Comparison of ENCODE assay signal across 9 cellular contexts in the genomic region with DNA sequence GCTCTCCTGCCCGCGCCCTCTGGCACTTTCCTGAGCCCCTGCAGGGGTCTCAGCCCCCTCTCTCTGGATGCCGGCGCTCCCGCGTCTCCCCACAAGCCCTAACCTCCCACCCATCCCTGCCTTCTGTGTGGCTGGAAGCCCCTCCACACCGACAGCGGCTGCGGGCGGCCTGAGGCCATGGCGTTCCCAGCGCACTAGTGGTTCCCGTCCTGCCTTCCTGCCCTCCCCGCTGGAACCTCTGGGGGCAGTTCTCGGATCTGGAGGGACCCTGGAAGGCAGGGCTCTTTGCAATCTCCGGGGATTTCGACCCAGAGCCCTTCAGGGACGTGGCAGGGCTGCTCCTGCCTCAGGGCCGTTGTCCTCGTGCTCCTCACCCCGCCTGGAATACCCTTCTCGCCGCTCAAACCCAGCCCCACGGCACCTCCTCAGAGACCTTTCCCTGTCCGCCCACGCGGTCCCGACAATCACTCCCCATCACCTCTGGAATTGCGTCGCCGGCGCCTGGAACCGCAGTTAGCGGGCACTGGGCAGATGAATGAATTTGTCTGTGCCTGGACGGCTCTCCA. TPM values are rescaled to one million over a fixed set of nuclear protein-coding genes. Genes with fewer than 3 reads are reported as not detected.
DNase-seq lines count a peak whose midpoint lies in the region; ATAC-seq and TF ChIP-seq lines count a peak whose summit lies in the region.
"Had no signal": no experiment of that assay in that cellular context is flagged by ENCODE, and none has a peak within 500 bp of the region (broad histone marks: within the 10 kb centered on the region; RNA-seq: fewer than 3 reads in every experiment).

No MANE protein-coding gene starts in this region.

- H2AK9ac ChIP-seq in IMR-90 (replicated peaks; ENCODE audit: low read depth, low read length, poor library complexity), result no peak overlapping the region

- DNase-seq in T-helper 1 cell (no peak), IMR-90 (no peak), osteoblast (ENCODE audit: insufficient read length, low spot score, missing footprints) (peak; percentile 92), NCI-H526 (lab: John Stamatoyannopoulos, UW) (no peak)
- no peak for DNase-seq in central memory CD8-positive, alpha-beta T cell (ENCODE audit: low spot score in 2 of 2)

- H3K56ac ChIP-seq in IMR-90 (ENCODE audit: extremely low read depth, insufficient read depth, low read length), result no peak overlapping the region

- no peak overlapping the region for H3K18ac ChIP-seq in IMR-90 (ENCODE audit: low read depth, low read length)

- ATAC-seq in IMR-90 (ENCODE audit: low read depth), result peak; percentile 22; the same call in 1 of the 2 replicates
- ATAC-seq in central memory CD8-positive, alpha-beta T cell (replicated peaks; ENCODE audit: extremely low read depth, poor library complexity, severe bottlenecking), result no peak
- ATAC-seq in HG03565 (IDR thresholded peaks at IDR 0.05; ENCODE audit: unreplicated experiment), result no peak
- no peak for ATAC-seq in HG03159 (IDR thresholded peaks at IDR 0.05; ENCODE audit: unreplicated experiment)

- CTCF ChIA-PET in IMR-90 (lab: Yijun Ruan, JAX), result interaction anchor here (1.5 kb wide), 1 partner anchor 10 kb away, joined by 7 read pairs; no protein-coding TSS in a partner anchor

- no peak overlapping the region for H2BK15ac ChIP-seq in IMR-90 (ENCODE audit: low read depth, low read length)

- H3K9me3 ChIP-seq in IMR-90 (ENCODE audit: control insufficient read depth, insufficient read depth, low read length) (no peaks in the 10 kb centered on the region), osteoblast (ENCODE audit: low read depth, low read length) (no peaks in the 10 kb centered on the region)
- H3K9me3 ChIP-seq: tibial nerve had no signal

- no peak overlapping the region for H3K9ac ChIP-seq in IMR-90 (ENCODE audit: low read depth, low read length)

- dilution Hi-C loops in IMR-90 (cut with HindIII; ENCODE audit: low sequenced_read_pairs, unreplicated experiment), result no loop called here

- no peak overlapping the region for H4K91ac ChIP-seq in IMR-90 (ENCODE audit: insufficient read depth, low read depth, low read length)

- no peak overlapping the region for H2BK5ac ChIP-seq in IMR-90 (ENCODE audit: low read depth, low read length, poor library complexity, severe bottlenecking)

- in situ Hi-C loops in IMR-90 (cut with MboI; ENCODE audit: low sequenced_read_pairs), result no loop called here

- H3K4ac ChIP-seq in IMR-90 (ENCODE audit: low read depth, low read length), result no peak overlapping the region

- peak overlapping the region; percentile 31 for H3K4me3 Mint-ChIP-seq in T-helper 1 cell treated with Interleukin-12 subunit alpha and Interleukin-12 subunit beta and Interleukin-4 antibody, amounts not matched to agents 30 μg/mL and 1 μg/mL, for 36 hours
- H3K4me3 Mint-ChIP-seq in central memory CD8-positive, alpha-beta T cell, result peak overlapping the region; percentile 63

- H2AFZ ChIP-seq in IMR-90 (replicated peaks; ENCODE audit: low read length, poor library complexity) (no peak overlapping the region), osteoblast (ENCODE audit: low read length) (no peak overlapping the region)

- H3K4me1 ChIP-seq in IMR-90 (ENCODE audit: control insufficient read depth, insufficient read depth, low read length) (no peaks in the 10 kb centered on the region; the same call in 1 of the 2 replicates), osteoblast (ENCODE audit: insufficient read depth, low read length) (peaks cover 8% of the 10 kb centered on the region)

- H3K79me1 ChIP-seq in IMR-90 (ENCODE audit: low read depth in 1 of 2, low read length in 2 of 2), result no peaks in the 10 kb centered on the region

- H3K9me3 Mint-ChIP-seq in T-helper 1 cell treated with Interleukin-12 subunit alpha and Interleukin-12 subunit beta and Interleukin-4 antibody, amounts not matched to agents 30 μg/mL and 1 μg/mL, for 36 hours, result no peaks in the 10 kb centered on the region
- H3K9me3 Mint-ChIP-seq in central memory CD8-positive, alpha-beta T cell, result no peaks in the 10 kb centered on the region

- no peak overlapping the region for H2BK20ac ChIP-seq in IMR-90 (ENCODE audit: low read depth, low read length)

- H3K27me3 Mint-ChIP-seq in T-helper 1 cell treated with Interleukin-12 subunit alpha and Interleukin-12 subunit beta and Interleukin-4 antibody, amounts not matched to agents 30 μg/mL and 1 μg/mL, for 36 hours (ENCODE audit: low read depth), result peaks cover 58% of the 10 kb centered on the region
- peaks cover 76% of the 10 kb centered on the region for H3K27me3 Mint-ChIP-seq in central memory CD8-positive, alpha-beta T cell

- H3K4me3 ChIP-seq in IMR-90 (ENCODE audit: insufficient read depth, low read depth, low read length), result no peak overlapping the region
- no peak overlapping the region for H3K4me3 ChIP-seq in osteoblast (ENCODE audit: insufficient read depth, low read length)

- H3K23ac ChIP-seq in IMR-90 (ENCODE audit: low read depth, low read length), result no peak overlapping the region

- H4K5ac ChIP-seq in IMR-90 (ENCODE audit: low read depth, low read length), result no peak overlapping the region

- no peak for TF ChIP-seq CTCF in IMR-90 (conservative IDR thresholded peaks at IDR 0.05; ENCODE audit: low read depth, low read length)
- TF ChIP-seq CTCF in osteoblast (IDR thresholded peaks at IDR 0.05; ENCODE audit: extremely low read depth, low read depth, low read length), result no peak

- H3K36me3 ChIP-seq in IMR-90 (ENCODE audit: control insufficient read depth, insufficient read depth, low read length) (no peaks in the 10 kb centered on the region), osteoblast (ENCODE audit: insufficient read depth, low read length) (no peaks in the 10 kb centered on the region)
- H3K36me3 ChIP-seq: tibial nerve had no signal

- H3K4me2 ChIP-seq in IMR-90 (ENCODE audit: low read depth, low read length) (no peak overlapping the region), osteoblast (ENCODE audit: insufficient read depth, low read length) (no peak overlapping the region)

- WGBS in IMR-90 (ENCODE audit: extremely low coverage in 2 of 2, insufficient read length in 1 of 2), 2 experiments, result 8% methylated on average over 29 of the region's 35 CpGs; no CpG with 5 or more reads in 1 of the 2 experiments

- POLR2A ChIA-PET in IMR-90 (lab: Charles Lee; ENCODE audit: unreplicated experiment), result no interaction called here

- H3K4me1 Mint-ChIP-seq in T-helper 1 cell treated with Interleukin-12 subunit alpha and Interleukin-12 subunit beta and Interleukin-4 antibody, amounts not matched to agents 30 μg/mL and 1 μg/mL, for 36 hours (ENCODE audit: low read depth), result peaks cover 13% of the 10 kb centered on the region
- peaks cover 7% of the 10 kb centered on the region for H3K4me1 Mint-ChIP-seq in central memory CD8-positive, alpha-beta T cell

- H3K36me3 Mint-ChIP-seq in T-helper 1 cell treated with Interleukin-12 subunit alpha and Interleukin-12 subunit beta and Interleukin-4 antibody, amounts not matched to agents 30 μg/mL and 1 μg/mL, for 36 hours (ENCODE audit: low read depth), result no peaks in the 10 kb centered on the region
- H3K36me3 Mint-ChIP-seq in central memory CD8-positive, alpha-beta T cell (ENCODE audit: insufficient read depth), result peaks cover 1% of the 10 kb centered on the region

- no peak overlapping the region for H2BK120ac ChIP-seq in IMR-90 (ENCODE audit: low read depth, low read length)

- no peak for TF ChIP-seq POLR2A in IMR-90 (IDR thresholded peaks at IDR 0.05; ENCODE audit: low read depth, low read length)

- TF ChIP-seq RAD21 in IMR-90 (IDR thresholded peaks at IDR 0.05; ENCODE audit: low read length), result no peak

- H3K27me3 ChIP-seq in IMR-90 (ENCODE audit: control insufficient read depth, insufficient read depth, low read length) (peaks cover 86% of the 10 kb centered on the region), osteoblast (ENCODE audit: insufficient read depth, low read length) (peaks cover 75% of the 10 kb centered on the region)

- no peak overlapping the region for H3K27ac Mint-ChIP-seq in T-helper 1 cell treated with Interleukin-12 subunit alpha and Interleukin-12 subunit beta and Interleukin-4 antibody, amounts not matched to agents 30 μg/mL and 1 μg/mL, for 36 hours
- no peak overlapping the region for H3K27ac Mint-ChIP-seq in central memory CD8-positive, alpha-beta T cell (ENCODE audit: low read depth)

- H4K20me1 ChIP-seq in IMR-90 (ENCODE audit: insufficient read depth, low read length) (peaks cover 11% of the 10 kb centered on the region; the same call in 1 of the 2 replicates), osteoblast (ENCODE audit: insufficient read depth, low read length) (peaks cover 6% of the 10 kb centered on the region)

- no peak overlapping the region for H4K8ac ChIP-seq in IMR-90 (ENCODE audit: low read depth in 2 of 2, low read length in 2 of 2)

- no peak overlapping the region for H2AK5ac ChIP-seq in IMR-90 (ENCODE audit: low read depth, low read length)

- no peaks in the 10 kb centered on the region for H3K9me1 ChIP-seq in IMR-90 (ENCODE audit: insufficient read depth, low read length)

- H3K27ac ChIP-seq in IMR-90 (ENCODE audit: insufficient read depth, low read length), result no peak overlapping the region
- no peak overlapping the region for H3K27ac ChIP-seq in osteoblast (ENCODE audit: low read depth, low read length)
- H3K27ac ChIP-seq: tibial nerve had no signal

- H3K79me2 ChIP-seq in osteoblast (ENCODE audit: insufficient read depth, low read length), result no peaks in the 10 kb centered on the region

- no peak overlapping the region for H3K14ac ChIP-seq in IMR-90 (replicated peaks; ENCODE audit: low read depth, low read length)

- intact Hi-C loops in IMR-90 (cut with micrococcal nuclease), result no loop called here

- no TSS peak for BruUV-seq in IMR-90 (replicated peaks; lab: Mats Ljungman, UMichigan)

RNA-seq across cellular contexts. Expression of a gene that starts 0.5 kb away (rescaled TPM):
- total RNA-seq in IMR-90 (2012; rRNA removed) (under 0.01 TPM in 1 of 2 replicates, not detected in the other), osteoblast (not detected in 2 replicates)
- polyA plus RNA-seq in IMR-90 (2012; rRNA removed), result 0.02 and 0.03 TPM in 2 replicates
- polyA plus RNA-seq in IMR-90 (2012; cell fraction: cytosol; rRNA removed), result 0.02 and 0.07 TPM in 2 replicates
- polyA plus RNA-seq in IMR-90 (2012; cell fraction: nucleus; rRNA removed; ENCODE audit: low replicate concordance), result 0.10 and 0.15 TPM in 2 replicates

RNA-seq across cellular contexts. Expression of a gene that starts 4.4 kb away (rescaled TPM):
- total RNA-seq in IMR-90 (2012; rRNA removed) (not detected in 2 replicates), osteoblast (not detected in 2 replicates)
- polyA plus RNA-seq in IMR-90 (2012; rRNA removed), result not detected in 2 replicates
- polyA plus RNA-seq in IMR-90 (2012; cell fraction: cytosol; rRNA removed), result 0.01 TPM in 1 of 2 replicates, not detected in the other
- 0.03 and 0.08 TPM in 2 replicates for polyA plus RNA-seq in IMR-90 (2012; cell fraction: nucleus; rRNA removed; ENCODE audit: low replicate concordance)
- total RNA-seq: tibial nerve had no signal

RNA-seq across cellular contexts. Expression of a gene that starts 30.5 kb away (rescaled TPM):
- total RNA-seq in IMR-90 (2012; rRNA removed) (48.9 and 51.6 TPM in 2 replicates), osteoblast (9.1 and 10.9 TPM in 2 replicates)
- 242 and 271 TPM in 2 replicates for polyA plus RNA-seq in IMR-90 (2012; rRNA removed)
- 291 and 311 TPM in 2 replicates for polyA plus RNA-seq in IMR-90 (2012; cell fraction: cytosol; rRNA removed)
- polyA plus RNA-seq in IMR-90 (2012; cell fraction: nucleus; rRNA removed; ENCODE audit: low replicate concordance), result 66.2 and 158 TPM in 2 replicates

RNA-seq across cellular contexts. Expression of a gene that starts 41.9 kb away (rescaled TPM):
- total RNA-seq in IMR-90 (2012; rRNA removed), result 0.83 and 1.3 TPM in 2 replicates
- polyA plus RNA-seq in IMR-90 (2012; rRNA removed), result 11.2 and 14.5 TPM in 2 replicates
- 6.5 and 7.5 TPM in 2 replicates for polyA plus RNA-seq in IMR-90 (2012; cell fraction: cytosol; rRNA removed)
- 119 and 293 TPM in 2 replicates for polyA plus RNA-seq in IMR-90 (2012; cell fraction: nucleus; rRNA removed; ENCODE audit: low replicate concordance)
- 3.3 and 5.0 TPM in 2 replicates for total RNA-seq in osteoblast
